In the genomic region with DNA sequence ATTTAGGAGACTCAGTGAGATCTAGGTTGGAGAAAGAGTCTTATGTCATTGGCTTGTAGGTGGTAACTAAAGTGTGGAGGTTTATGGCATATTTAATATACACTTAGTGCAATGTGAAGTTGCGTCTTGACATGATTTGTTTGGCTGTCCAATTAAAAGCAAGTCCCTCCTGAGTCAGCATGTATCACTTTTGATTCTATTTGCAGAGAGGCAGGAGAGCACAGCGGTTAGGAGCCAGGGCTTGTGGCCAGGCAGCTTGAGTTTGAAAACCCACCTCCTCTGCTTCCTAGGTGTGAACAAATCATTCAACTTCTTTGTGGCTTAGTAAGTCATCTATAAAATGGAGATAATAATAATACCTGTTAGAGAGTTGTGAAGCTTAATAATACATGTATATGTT, we compare ENCODE assay signal across 20 cellular contexts.
DNase-seq lines count a peak whose midpoint lies in the region; ATAC-seq and TF ChIP-seq lines count a peak whose summit lies in the region.
"Had no signal": no experiment of that assay in that cellular context is flagged by ENCODE, and none has a peak within 500 bp of the region (broad histone marks: within the 10 kb centered on the region; RNA-seq: fewer than 3 reads in every experiment).

No MANE protein-coding gene starts in this region.

- intact Hi-C loops in PC-3 (cut with micrococcal nuclease) (no loop called here), esophagus muscularis mucosa (cut with DNase I) (no loop called here)
- intact Hi-C loops in CD4-positive, alpha-beta T cell (cut with DNase I, micrococcal nuclease), result no loop called here

- no peaks in the 10 kb centered on the region for H3K4me1 Mint-ChIP-seq in CD4-positive, alpha-beta T cell (ENCODE audit: low read depth)
- H3K4me1 Mint-ChIP-seq: CD14-positive monocyte; CD4-positive, CD25-positive, alpha-beta regulatory T cell had no signal

- H3K9me3 ChIP-seq in MM.1S (replicated peaks; ENCODE audit: insufficient read depth, low read length) (no peaks in the 10 kb centered on the region), PC-3 (ENCODE audit: low read length) (no peaks in the 10 kb centered on the region), RWPE2 (ENCODE audit: severe bottlenecking) (no peaks in the 10 kb centered on the region), esophagus muscularis mucosa (no peaks in the 10 kb centered on the region)
- no peaks in the 10 kb centered on the region for H3K9me3 ChIP-seq in CD4-positive, alpha-beta T cell (ENCODE audit: control insufficient read depth, low read length)
- H3K9me3 ChIP-seq: BE2C, BLaER1, Caco-2 had no signal

- BruUV-seq in PC-3 (replicated peaks; lab: Mats Ljungman, UMichigan), result no TSS peak

- H3K9ac ChIP-seq in MM.1S (ENCODE audit: low read length) (no peak overlapping the region), PC-3 (ENCODE audit: low read length) (no peak overlapping the region)
- H3K9ac ChIP-seq: BLaER1 had no signal

- no peaks in the 10 kb centered on the region for H3K27me3 ChIP-seq in MM.1S (replicated peaks; ENCODE audit: insufficient read depth, low read length)
- H3K27me3 ChIP-seq in PC-3 (ENCODE audit: low read length), result peaks cover 37% of the 10 kb centered on the region
- peaks cover 3% of the 10 kb centered on the region for H3K27me3 ChIP-seq in RWPE2 (ENCODE audit: insufficient read depth, poor library complexity, severe bottlenecking)
- peaks cover 0 to 5% (median 0%) of the 10 kb centered on the region in 4 donors for H3K27me3 ChIP-seq in esophagus muscularis mucosa
- H3K27me3 ChIP-seq in CD4-positive, alpha-beta T cell (ENCODE audit: control insufficient read depth, insufficient read depth, low read length), result no peaks in the 10 kb centered on the region
- H3K27me3 ChIP-seq: BE2C, BLaER1 had no signal

- no peak for TF ChIP-seq POLR2A in esophagus muscularis mucosa (IDR thresholded peaks at IDR 0.05; ENCODE audit: low read depth)

- no peak overlapping the region for H3K4me3 Mint-ChIP-seq in CD4-positive, alpha-beta T cell
- H3K4me3 Mint-ChIP-seq: CD14-positive monocyte; CD4-positive, CD25-positive, alpha-beta regulatory T cell; CD8-positive, alpha-beta T cell had no signal

- H3K4me2 ChIP-seq in MM.1S (ENCODE audit: low read depth, low read length), result no peak overlapping the region
- no peak overlapping the region for H3K4me2 ChIP-seq in PC-3 (ENCODE audit: low read length)
- H3K4me2 ChIP-seq: BLaER1 had no signal

- CTCF ChIA-PET in PC-3 (lab: Charles Lee), result no interaction called here
- CTCF ChIA-PET in CD4-positive, alpha-beta T cell (lab: Charles Lee), result no interaction called here

- H3K9me2 ChIP-seq in MM.1S (replicated peaks; ENCODE audit: insufficient read depth, low read length), result no peaks in the 10 kb centered on the region
- no peaks in the 10 kb centered on the region for H3K9me2 ChIP-seq in PC-3 (replicated peaks; ENCODE audit: low read length)

- WGBS in esophagus muscularis mucosa, result 84% methylated on average over 2 of the region's 2 CpGs

- H3K36me3 Mint-ChIP-seq in CD4-positive, alpha-beta T cell (ENCODE audit: low read depth), result no peaks in the 10 kb centered on the region
- H3K36me3 Mint-ChIP-seq: CD14-positive monocyte; CD4-positive, CD25-positive, alpha-beta regulatory T cell; CD8-positive, alpha-beta T cell had no signal

- H3K27ac Mint-ChIP-seq in CD4-positive, alpha-beta T cell, result no peak overlapping the region
- H3K27ac Mint-ChIP-seq: CD14-positive monocyte; CD4-positive, CD25-positive, alpha-beta regulatory T cell; CD8-positive, alpha-beta T cell had no signal

- POLR2A ChIA-PET in PC-3 (lab: Charles Lee; ENCODE audit: unreplicated experiment), result no interaction called here
- POLR2A ChIA-PET in CD4-positive, alpha-beta T cell (lab: Charles Lee), result no interaction called here

- no peaks in the 10 kb centered on the region for H3K36me3 ChIP-seq in MM.1S (replicated peaks; ENCODE audit: insufficient read depth, low read length)
- H3K36me3 ChIP-seq in PC-3 (ENCODE audit: low read depth, low read length), result no peaks in the 10 kb centered on the region
- no peaks in the 10 kb centered on the region for H3K36me3 ChIP-seq in RWPE2 (ENCODE audit: low read depth)
- H3K36me3 ChIP-seq in esophagus muscularis mucosa, result no peaks in the 10 kb centered on the region
- H3K36me3 ChIP-seq: BE2C, BLaER1 had no signal

- peaks cover 12% of the 10 kb centered on the region for H3K4me1 ChIP-seq in MM.1S (ENCODE audit: low read length)
- H3K4me1 ChIP-seq in PC-3 (ENCODE audit: insufficient read depth, low read length), result no peaks in the 10 kb centered on the region
- no peaks in the 10 kb centered on the region for H3K4me1 ChIP-seq in RWPE2 (ENCODE audit: insufficient read depth, poor library complexity, severe bottlenecking)
- H3K4me1 ChIP-seq in esophagus muscularis mucosa, result no peaks in the 10 kb centered on the region
- H3K4me1 ChIP-seq: BE2C, BLaER1, Caco-2 had no signal

- TF ChIP-seq CTCF in MM.1S (IDR thresholded peaks at IDR 0.05; ENCODE audit: low read length) (no peak), PC-3 (conservative IDR thresholded peaks at IDR 0.05; ENCODE audit: low read depth, low read length) (no peak), RWPE2 (IDR thresholded peaks at IDR 0.05; ENCODE audit: poor library complexity, severe bottlenecking) (no peak), esophagus muscularis mucosa (IDR thresholded peaks at IDR 0.05) (no peak)
- TF ChIP-seq CTCF in CD4-positive, alpha-beta T cell (IDR thresholded peaks at IDR 0.05), result no peak

- ATAC-seq in PC-3 (no peak), RWPE2 (ENCODE audit: low read depth) (0 out of 3 replicates have a peak, but pooled peaks have one; percentile 21), HG03469 (IDR thresholded peaks at IDR 0.05; ENCODE audit: unreplicated experiment) (no peak), HG02870 (IDR thresholded peaks at IDR 0.05; ENCODE audit: unreplicated experiment) (no peak)
- ATAC-seq in CD4-positive, alpha-beta T cell (ENCODE audit: poor library complexity), result no peak
- ATAC-seq: CD8-positive, alpha-beta T cell had no signal

- no peaks in the 10 kb centered on the region for H3F3A ChIP-seq in MM.1S (ENCODE audit: insufficient read depth, low read length)
- H3F3A ChIP-seq in PC-3 (ENCODE audit: low read length, unreplicated experiment), result no peaks in the 10 kb centered on the region

- H2AFZ ChIP-seq in MM.1S (ENCODE audit: low read length), result no peak overlapping the region
- no peak overlapping the region for H2AFZ ChIP-seq in PC-3 (ENCODE audit: low read length)

- H4K20me1 ChIP-seq in MM.1S (ENCODE audit: insufficient read depth, low read length) (no peaks in the 10 kb centered on the region), PC-3 (ENCODE audit: low read length) (no peaks in the 10 kb centered on the region)
- H4K20me1 ChIP-seq: BLaER1 had no signal

- H3K4me3 ChIP-seq in MM.1S (ENCODE audit: low read length) (no peak overlapping the region), PC-3 (ENCODE audit: low read length) (no peak overlapping the region), RWPE2 (ENCODE audit: severe bottlenecking) (no peak overlapping the region), esophagus muscularis mucosa (no peak overlapping the region)
- H3K4me3 ChIP-seq: BLaER1 had no signal

- H3K79me2 ChIP-seq in MM.1S (ENCODE audit: low read length), result no peaks in the 10 kb centered on the region
- H3K79me2 ChIP-seq in PC-3 (ENCODE audit: low read length), result no peaks in the 10 kb centered on the region

- TF ChIP-seq EP300 in esophagus muscularis mucosa (IDR thresholded peaks at IDR 0.05), result no peak

- DNase-seq in MM.1S (peak; percentile 50), PC-3 (peak; percentile 23), RWPE2 (ENCODE audit: low spot score) (no peak), esophagus muscularis mucosa (ENCODE audit: extremely low spot score) (peak; percentile 37), NCI-H748 treated with DMSO at 0.1 percent for 48 hours (lab: John Stamatoyannopoulos, UW) (no peak)
- DNase-seq in CD4-positive, alpha-beta T cell, result no peak
- DNase-seq: 8988T; ACHN; BE2C; C1 segment of cervical spinal cord; Caco-2; Calu3; CD4-positive, CD25-positive, alpha-beta regulatory T cell; CD8-positive, alpha-beta T cell; DMS79 treated with DMSO at 0.1 percent for 48 hours; GF-D8 had no signal

- peak overlapping the region; percentile 8; the same call in 1 of the 2 replicates for H3K27ac ChIP-seq in MM.1S (ENCODE audit: low read length)
- H3K27ac ChIP-seq in PC-3 (ENCODE audit: low read length), result no peak overlapping the region
- no peak overlapping the region for H3K27ac ChIP-seq in RWPE2 (ENCODE audit: poor library complexity, severe bottlenecking)
- no peak overlapping the region for H3K27ac ChIP-seq in esophagus muscularis mucosa (replicated peaks in 1 of 4)
- no peak overlapping the region for H3K27ac ChIP-seq in CD4-positive, alpha-beta T cell (ENCODE audit: low read depth, low read length)
- H3K27ac ChIP-seq: BLaER1 had no signal

- H3K9me3 Mint-ChIP-seq in CD4-positive, alpha-beta T cell, result no peaks in the 10 kb centered on the region
- H3K9me3 Mint-ChIP-seq: CD8-positive, alpha-beta T cell had no signal

- peaks cover 51% of the 10 kb centered on the region for H3K27me3 Mint-ChIP-seq in CD4-positive, alpha-beta T cell

Comparison
In these comparisons a context has a peak if more than half of its experiments do, and no peak if none do; other contexts are left out.
1. DNase-seq: peak in MM.1S (single experiment), PC-3 (single experiment) and esophagus muscularis mucosa (single experiment); none in RWPE2 (single experiment), CD4-positive, alpha-beta T cell (0 of 10) and NCI-H748 treated with DMSO at 0.1 percent for 48 hours (single experiment).